ENCODE assay signal across 1 cellular context in the genomic region with DNA sequence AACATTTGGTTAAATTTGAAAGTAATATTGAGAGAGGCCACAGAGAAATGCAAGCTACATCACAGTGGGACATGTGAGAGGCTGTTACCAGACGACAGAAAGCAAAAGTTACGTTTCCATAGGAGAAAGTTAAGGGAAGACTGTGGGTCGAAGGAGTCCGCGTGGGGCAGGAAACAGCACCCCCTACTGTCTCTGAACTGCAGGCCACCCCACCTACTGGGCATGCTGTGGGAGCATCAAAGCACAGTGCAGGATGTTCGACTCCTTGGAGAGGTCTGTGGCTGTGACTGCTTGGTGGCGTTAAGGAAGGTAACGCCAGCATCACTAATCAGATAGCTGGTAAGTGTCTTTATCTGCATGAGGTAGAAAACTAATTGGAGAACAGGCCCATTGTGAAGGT.
TF ChIP-seq lines count a peak whose summit lies in the region.

No MANE protein-coding gene starts in this region.

TF ChIP-seq in GM23338, 12 proteins besides CTCF, POLR2A, EP300 and RAD21 (continued from another document):
- TF ChIP-seq, protein P1, sequence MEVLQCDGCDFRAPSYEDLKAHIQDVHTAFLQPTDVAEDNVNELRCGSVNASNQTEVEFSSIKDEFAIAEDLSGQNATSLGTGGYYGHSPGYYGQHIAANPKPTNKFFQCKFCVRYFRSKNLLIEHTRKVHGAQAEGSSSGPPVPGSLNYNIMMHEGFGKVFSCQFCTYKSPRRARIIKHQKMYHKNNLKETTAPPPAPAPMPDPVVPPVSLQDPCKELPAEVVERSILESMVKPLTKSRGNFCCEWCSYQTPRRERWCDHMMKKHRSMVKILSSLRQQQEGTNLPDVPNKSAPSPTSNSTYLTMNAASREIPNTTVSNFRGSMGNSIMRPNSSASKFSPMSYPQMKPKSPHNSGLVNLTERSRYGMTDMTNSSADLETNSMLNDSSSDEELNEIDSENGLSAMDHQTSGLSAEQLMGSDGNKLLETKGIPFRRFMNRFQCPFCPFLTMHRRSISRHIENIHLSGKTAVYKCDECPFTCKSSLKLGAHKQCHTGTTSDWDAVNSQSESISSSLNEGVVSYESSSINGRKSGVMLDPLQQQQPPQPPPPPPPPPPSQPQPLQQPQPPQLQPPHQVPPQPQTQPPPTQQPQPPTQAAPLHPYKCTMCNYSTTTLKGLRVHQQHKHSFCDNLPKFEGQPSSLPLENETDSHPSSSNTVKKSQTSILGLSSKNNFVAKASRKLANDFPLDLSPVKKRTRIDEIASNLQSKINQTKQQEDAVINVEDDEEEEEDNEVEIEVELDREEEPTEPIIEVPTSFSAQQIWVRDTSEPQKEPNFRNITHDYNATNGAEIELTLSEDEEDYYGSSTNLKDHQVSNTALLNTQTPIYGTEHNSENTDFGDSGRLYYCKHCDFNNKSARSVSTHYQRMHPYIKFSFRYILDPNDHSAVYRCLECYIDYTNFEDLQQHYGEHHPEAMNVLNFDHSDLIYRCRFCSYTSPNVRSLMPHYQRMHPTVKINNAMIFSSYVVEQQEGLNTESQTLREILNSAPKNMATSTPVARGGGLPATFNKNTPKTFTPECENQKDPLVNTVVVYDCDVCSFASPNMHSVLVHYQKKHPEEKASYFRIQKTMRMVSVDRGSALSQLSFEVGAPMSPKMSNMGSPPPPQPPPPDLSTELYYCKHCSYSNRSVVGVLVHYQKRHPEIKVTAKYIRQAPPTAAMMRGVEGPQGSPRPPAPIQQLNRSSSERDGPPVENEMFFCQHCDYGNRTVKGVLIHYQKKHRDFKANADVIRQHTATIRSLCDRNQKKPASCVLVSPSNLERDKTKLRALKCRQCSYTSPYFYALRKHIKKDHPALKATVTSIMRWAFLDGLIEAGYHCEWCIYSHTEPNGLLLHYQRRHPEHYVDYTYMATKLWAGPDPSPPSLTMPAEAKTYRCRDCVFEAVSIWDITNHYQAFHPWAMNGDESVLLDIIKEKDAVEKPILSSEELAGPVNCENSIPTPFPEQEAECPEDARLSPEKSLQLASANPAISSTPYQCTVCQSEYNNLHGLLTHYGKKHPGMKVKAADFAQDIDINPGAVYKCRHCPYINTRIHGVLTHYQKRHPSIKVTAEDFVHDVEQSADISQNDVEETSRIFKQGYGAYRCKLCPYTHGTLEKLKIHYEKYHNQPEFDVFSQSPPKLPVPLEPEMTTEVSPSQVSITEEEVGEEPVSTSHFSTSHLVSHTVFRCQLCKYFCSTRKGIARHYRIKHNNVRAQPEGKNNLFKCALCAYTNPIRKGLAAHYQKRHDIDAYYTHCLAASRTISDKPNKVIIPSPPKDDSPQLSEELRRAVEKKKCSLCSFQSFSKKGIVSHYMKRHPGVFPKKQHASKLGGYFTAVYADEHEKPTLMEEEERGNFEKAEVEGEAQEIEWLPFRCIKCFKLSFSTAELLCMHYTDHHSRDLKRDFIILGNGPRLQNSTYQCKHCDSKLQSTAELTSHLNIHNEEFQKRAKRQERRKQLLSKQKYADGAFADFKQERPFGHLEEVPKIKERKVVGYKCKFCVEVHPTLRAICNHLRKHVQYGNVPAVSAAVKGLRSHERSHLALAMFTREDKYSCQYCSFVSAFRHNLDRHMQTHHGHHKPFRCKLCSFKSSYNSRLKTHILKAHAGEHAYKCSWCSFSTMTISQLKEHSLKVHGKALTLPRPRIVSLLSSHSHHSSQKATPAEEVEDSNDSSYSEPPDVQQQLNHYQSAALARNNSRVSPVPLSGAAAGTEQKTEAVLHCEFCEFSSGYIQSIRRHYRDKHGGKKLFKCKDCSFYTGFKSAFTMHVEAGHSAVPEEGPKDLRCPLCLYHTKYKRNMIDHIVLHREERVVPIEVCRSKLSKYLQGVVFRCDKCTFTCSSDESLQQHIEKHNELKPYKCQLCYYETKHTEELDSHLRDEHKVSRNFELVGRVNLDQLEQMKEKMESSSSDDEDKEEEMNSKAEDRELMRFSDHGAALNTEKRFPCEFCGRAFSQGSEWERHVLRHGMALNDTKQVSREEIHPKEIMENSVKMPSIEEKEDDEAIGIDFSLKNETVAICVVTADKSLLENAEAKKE (CRISPR knock-in tag; IDR thresholded peaks at IDR 0.05): no peak
- no peak for TF ChIP-seq CREB1 (CRISPR knock-in tag; IDR thresholded peaks at IDR 0.05; ENCODE audit: low read depth)
